In genomic region chr11:130415719-130416536, GRCh38 we compare ENCODE assay signal across 1 cellular context.
TF ChIP-seq lines count a peak whose summit lies in the region.

No MANE protein-coding gene starts in this region.

TF ChIP-seq in HepG2, 621 proteins besides CTCF, POLR2A, EP300 and RAD21:
- no peak for TF ChIP-seq TFDP2 (CRISPR knock-in tag; IDR thresholded peaks at IDR 0.05)
- TF ChIP-seq ZNF18 (CRISPR knock-in tag; IDR thresholded peaks at IDR 0.05; ENCODE audit: insufficient replicate concordance): no peak
- TF ChIP-seq ZMYM4 (CRISPR knock-in tag; IDR thresholded peaks at IDR 0.05): no peak
- TF ChIP-seq CSRNP1 (CRISPR knock-in tag; IDR thresholded peaks at IDR 0.05): no peak
- no peak for TF ChIP-seq U2AF2 (IDR thresholded peaks at IDR 0.05; ENCODE audit: low read depth, low read length)
